Comparison of ENCODE assay signal across 2 cellular contexts in genomic region chr1:54127594-54127993, GRCh38.
TF ChIP-seq lines count a peak whose summit lies in the region.

No MANE protein-coding gene starts in this region.

TF ChIP-seq in IMR-90, 13 proteins besides CTCF, POLR2A, EP300 and RAD21:
- TF ChIP-seq MXI1 (IDR thresholded peaks at IDR 0.05; ENCODE audit: borderline replicate concordance, low read depth, low read length): no peak
- no peak for TF ChIP-seq MAFK (IDR thresholded peaks at IDR 0.05; ENCODE audit: low read depth, low read length)
- TF ChIP-seq USF2 (IDR thresholded peaks at IDR 0.05; ENCODE audit: low read depth, low read length): no peak
- no peak for TF ChIP-seq MAZ (IDR thresholded peaks at IDR 0.05; ENCODE audit: borderline replicate concordance, low read depth, low read length)
- TF ChIP-seq RCOR1 (IDR thresholded peaks at IDR 0.05; ENCODE audit: insufficient replicate concordance, low read length): peak; percentile 52
- no peak for TF ChIP-seq BHLHE40 (IDR thresholded peaks at IDR 0.05; ENCODE audit: low read depth, low read length)

TF ChIP-seq in K562, 482 proteins besides CTCF, POLR2A, EP300 and RAD21:
- TF ChIP-seq NFIC (IDR thresholded peaks at IDR 0.05) (peak; percentile 44; the same call in 1 of the 2 replicates), MXD1 (CRISPR knock-in tag; IDR thresholded peaks at IDR 0.05; ENCODE audit: borderline replicate concordance, poor library complexity, severe bottlenecking) (no peak), ZNF263 (CRISPR knock-in tag; IDR thresholded peaks at IDR 0.05; ENCODE audit: borderline replicate concordance) (peak; percentile 84)
TF ChIP-seq in K562: peak in this region for 2.
